In the genomic region with DNA sequence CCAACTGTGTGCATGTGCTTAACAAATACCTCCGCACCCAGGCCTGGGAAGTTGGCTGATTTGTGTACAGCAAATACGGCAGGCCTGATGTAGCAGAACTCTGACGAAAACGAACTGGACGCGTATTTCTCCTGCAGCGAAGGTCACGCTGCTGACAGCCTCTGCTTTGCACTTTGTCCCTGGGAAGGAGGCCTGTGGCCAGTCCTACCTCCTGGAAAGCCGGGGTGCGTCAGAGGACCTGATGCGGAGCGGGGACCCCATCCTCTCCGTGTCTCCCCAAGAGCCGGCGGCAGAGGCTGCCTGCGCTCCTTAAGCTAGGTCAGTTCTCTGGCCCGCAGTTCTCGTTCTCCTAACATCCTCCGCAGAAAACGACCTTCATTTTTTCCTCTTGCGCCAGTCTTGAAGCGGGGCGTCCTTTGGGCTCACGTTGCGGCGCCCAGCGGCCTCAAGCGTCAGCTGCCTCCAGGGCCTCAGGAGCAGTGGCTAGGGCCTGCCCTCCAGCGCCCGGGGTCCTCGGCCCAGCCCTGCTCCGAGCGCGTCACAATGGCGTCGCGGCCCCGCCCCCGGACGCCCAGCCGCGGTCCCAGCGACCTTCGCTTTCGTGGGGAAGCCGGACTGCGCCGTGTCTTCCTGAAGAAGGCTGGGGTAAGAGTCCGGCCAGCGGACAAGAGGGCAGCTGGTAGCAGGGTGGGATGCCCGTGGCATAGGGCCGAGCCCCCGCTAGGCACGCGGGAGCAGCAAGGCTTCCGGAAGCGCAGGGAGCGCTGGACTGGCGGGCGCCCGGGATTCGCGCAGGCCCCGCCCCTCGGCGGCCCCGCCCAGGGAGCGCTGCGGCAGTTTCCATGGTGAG, we compare ENCODE assay signal across 8 cellular contexts. TPM values are rescaled to one million over a fixed set of nuclear protein-coding genes. Genes with fewer than 3 reads are reported as not detected.
DNase-seq lines count a peak whose midpoint lies in the region; ATAC-seq, FAIRE-seq and TF ChIP-seq lines count a peak whose summit lies in the region.

A gene (plus strand): TSS at position 821 of the 850 bp plus-strand sequence. CDS start 38,703 bp downstream, outside the sequence.

- DNase-seq in D721Med (ENCODE audit: insufficient read length, low spot score) (peak; percentile 79), GM20000 (ENCODE audit: low spot score) (peak; percentile 95), HS-27A (ENCODE audit: low read depth) (peak; percentile 42), PC-3 (peak; percentile 93)
- peak; percentile 95 for DNase-seq in activated T-cell treated with anti-CD3 and anti-CD28 coated beads, Interleukin-2, amount 50 U/mL, for 48 hours
- DNase-seq in stimulated activated CD8-positive, alpha-beta memory T cell treated with anti-CD3 and anti-CD28 coated beads, Interleukin-7, amount 100 ng/mL, for 24 hours (ENCODE audit: low read depth) = peak; percentile 76

- intact Hi-C loops in PC-3 (cut with micrococcal nuclease) = loop anchor here (1.0 to 5.0 kb wide), 3 partner anchors 27 to 296 kb away; a partner anchor contains a TSS

- FAIRE-seq in D721Med (lab: Jason Lieb, UNC) = no peak

- H3K4me3 ChIP-seq in PC-3 (ENCODE audit: low read length) (peak within 1 kb of the TSS; percentile 78), muscle layer of duodenum (ENCODE audit: low read depth in 1 of 2, low read length in 2 of 2) (peak within 1 kb of the TSS; percentile 87 to 94)

- POLR2A ChIA-PET in PC-3 (lab: Charles Lee; ENCODE audit: unreplicated experiment) = interaction anchor here (0.7 kb wide), 2 partner anchors 25 to 149 kb away, joined by 3 to 4 read pairs; no protein-coding TSS in a partner anchor

- TF ChIP-seq CTCF in D721Med (IDR thresholded peaks at IDR 0.05; ENCODE audit: insufficient read depth, missing control alignments) (no peak), GM20000 (IDR thresholded peaks at IDR 0.05; ENCODE audit: extremely low read depth, missing control alignments) (peak; percentile 45), PC-3 (conservative IDR thresholded peaks at IDR 0.05; ENCODE audit: low read depth, low read length) (no peak)

- H3K79me2 ChIP-seq in PC-3 (ENCODE audit: low read length) = peaks cover 13% of the 10 kb centered on the region

- no peaks in the 10 kb centered on the region for H4K20me1 ChIP-seq in PC-3 (ENCODE audit: low read length)

- H3K9me3 ChIP-seq in PC-3 (ENCODE audit: low read length) (no peaks in the 10 kb centered on the region), muscle layer of duodenum (ENCODE audit: control insufficient read depth in 1 of 2, low read length in 2 of 2) (no peaks in the 10 kb centered on the region)

- H3K27ac ChIP-seq in PC-3 (ENCODE audit: low read length) = peak within 1 kb of the TSS; percentile 83
- H3K27ac ChIP-seq in muscle layer of duodenum (ENCODE audit: low read length) = peak within 1 kb of the TSS; percentile 99

- ATAC-seq in PC-3 = peak; percentile 95
- peak; percentile 96 for ATAC-seq in esophagus mucosa

- peak within 1 kb of the TSS; percentile 91 for H3K4me2 ChIP-seq in PC-3 (ENCODE audit: low read length)

- no peaks in the 10 kb centered on the region for H3F3A ChIP-seq in PC-3 (ENCODE audit: low read length, unreplicated experiment)

- CTCF ChIA-PET in PC-3 (lab: Charles Lee) = no interaction called here

- H3K4me1 ChIP-seq in PC-3 (ENCODE audit: insufficient read depth, low read length) = peaks cover 5% of the 10 kb centered on the region; the same call in 1 of the 2 replicates
- H3K4me1 ChIP-seq in muscle layer of duodenum (ENCODE audit: control insufficient read depth in 1 of 2, insufficient read depth in 2 of 2, low read length in 2 of 2) = peaks cover 0 to 2% of the 10 kb centered on the region in 2 donors

- peak within 1 kb of the TSS; percentile 80 for H3K9ac ChIP-seq in PC-3 (ENCODE audit: low read length)

- BruUV-seq in PC-3 (replicated peaks; lab: Mats Ljungman, UMichigan) = TSS peak; percentile 98

- peak within 1 kb of the TSS; percentile 87 for H2AFZ ChIP-seq in PC-3 (ENCODE audit: low read length)

- H3K9me2 ChIP-seq in PC-3 (replicated peaks; ENCODE audit: low read length) = no peaks in the 10 kb centered on the region

- H3K36me3 ChIP-seq in PC-3 (ENCODE audit: low read depth, low read length) (no peaks in the 10 kb centered on the region), muscle layer of duodenum (ENCODE audit: control insufficient read depth in 1 of 2, insufficient read depth in 2 of 2, low read length in 2 of 2) (peaks cover 0 to 8% of the 10 kb centered on the region in 2 donors)

- H3K27me3 ChIP-seq in PC-3 (ENCODE audit: low read length) (no peaks in the 10 kb centered on the region), muscle layer of duodenum (ENCODE audit: low read depth, low read length) (no peaks in the 10 kb centered on the region)

RNA-seq across cellular contexts. Expression of the gene that starts here (rescaled TPM):
- total RNA-seq in PC-3 (2014; rRNA removed) (7.0 and 9.4 TPM in 2 replicates), esophagus mucosa (2.9 TPM)

Comparison
In these comparisons a context has a peak if more than half of its experiments do, and no peak if none do; other contexts are left out.
1. Peak in every context shown above with its lines: DNase-seq, ATAC-seq, H3K4me3 ChIP-seq and H3K27ac ChIP-seq.
2. DNase-seq: peak in every context shown above with its lines; median percentile 95 in GM20000; 95 in activated T-cell treated with anti-CD3 and anti-CD28 coated beads, Interleukin-2, amount 50 U/mL, for 48 hours; 93 in PC-3; 79 in D721Med; 76 in stimulated activated CD8-positive, alpha-beta memory T cell treated with anti-CD3 and anti-CD28 coated beads, Interleukin-7, amount 100 ng/mL, for 24 hours; 42 in HS-27A.